ENCODE assay signal across 25 cellular contexts in the genomic region with DNA sequence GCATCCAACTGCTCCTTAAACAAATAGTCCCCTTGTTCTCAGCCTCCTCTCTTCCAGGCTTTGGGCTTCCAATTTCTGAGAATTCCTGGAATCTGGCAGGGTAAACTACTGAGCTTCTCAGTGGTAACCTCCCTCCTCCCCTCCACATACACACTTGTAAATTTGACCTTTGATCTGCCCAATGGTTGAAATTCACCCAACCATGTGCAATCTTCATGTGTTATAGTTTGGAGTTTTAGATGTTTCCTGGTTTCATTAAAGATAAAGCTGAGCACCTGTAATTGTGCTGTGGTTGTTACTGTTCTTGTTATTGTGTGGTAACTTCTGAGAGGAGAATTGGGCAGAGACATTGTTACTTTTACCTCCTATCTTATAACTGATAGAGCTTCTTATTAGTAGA.
"Had no signal": no experiment of that assay in that cellular context is flagged by ENCODE, and none has a peak within 500 bp of the region (broad histone marks: within the 10 kb centered on the region; RNA-seq: fewer than 3 reads in every experiment).

No MANE protein-coding gene starts in this region.

- H3K9me3 Mint-ChIP-seq: nephron; stimulated activated effector memory CD8-positive, alpha-beta T cell treated with anti-CD3 and anti-CD28 coated beads, Interleukin-12 subunit alpha, Interleukin-12 subunit beta, amount 100 ng/mL, for 72 hours had no signal

- H3K36me3 Mint-ChIP-seq: mesothelial cell of epicardium; naive thymus-derived CD4-positive, alpha-beta T cell; stimulated activated effector memory CD8-positive, alpha-beta T cell treated with anti-CD3 and anti-CD28 coated beads, Interleukin-12 subunit alpha, Interleukin-12 subunit beta, amount 100 ng/mL, for 72 hours had no signal

- H3K9me3 ChIP-seq: gastrocnemius medialis, heart left ventricle, left lung, right atrium auricular region, sigmoid colon, stomach, thyroid gland, vagina had no signal

- H3K9ac ChIP-seq: neural progenitor cell, parathyroid adenoma had no signal

- H3K4me3 Mint-ChIP-seq: mesothelial cell of epicardium; naive thymus-derived CD4-positive, alpha-beta T cell; nephron; neural progenitor cell; stimulated activated effector memory CD8-positive, alpha-beta T cell treated with anti-CD3 and anti-CD28 coated beads, Interleukin-12 subunit alpha, Interleukin-12 subunit beta, amount 100 ng/mL, for 72 hours had no signal

- H3K4me1 Mint-ChIP-seq: nephron; stimulated activated effector memory CD8-positive, alpha-beta T cell treated with anti-CD3 and anti-CD28 coated beads, Interleukin-12 subunit alpha, Interleukin-12 subunit beta, amount 100 ng/mL, for 72 hours had no signal

- DNase-seq: cortex of kidney; foreskin fibroblast; gastrocnemius medialis; heart left ventricle; left lung; mesenchymal stem cell; naive thymus-derived CD4-positive, alpha-beta T cell; sigmoid colon; stimulated activated CD4-positive, alpha-beta T cell treated with anti-CD3 and anti-CD28 coated beads, Interleukin-2, amount 100 ng/mL, for 24 hours; stimulated activated CD4-positive, alpha-beta T cell treated with anti-CD3 and anti-CD28 coated beads, Interleukin-4, amount 100 ng/mL, for 24 hours; stimulated activated naive CD4-positive, alpha-beta T cell treated with Interleukin-2 at 50 U/mL for 16 hours; stomach; thyroid gland; trophoblast cell had no signal

- H3K36me3 ChIP-seq: gastrocnemius medialis, heart left ventricle, left lung, neural progenitor cell, right atrium auricular region, sigmoid colon, stomach, thyroid gland, vagina had no signal

- ATAC-seq: esophagus mucosa; gastrocnemius medialis; heart left ventricle; left lung; naive thymus-derived CD4-positive, alpha-beta T cell; stimulated activated effector memory CD8-positive, alpha-beta T cell treated with anti-CD3 and anti-CD28 coated beads, Interleukin-12 subunit alpha, Interleukin-12 subunit beta, amount 100 ng/mL, for 72 hours had no signal

- H3K27ac ChIP-seq: epithelial cell of prostate, gastrocnemius medialis, heart left ventricle, hepatocyte, left lung, neural progenitor cell, parathyroid adenoma, right atrium auricular region, sigmoid colon, stomach, thyroid gland, vagina had no signal

- H3K27ac Mint-ChIP-seq: mesothelial cell of epicardium; naive thymus-derived CD4-positive, alpha-beta T cell; nephron; progenitor cell of endocrine pancreas; stimulated activated effector memory CD8-positive, alpha-beta T cell treated with anti-CD3 and anti-CD28 coated beads, Interleukin-12 subunit alpha, Interleukin-12 subunit beta, amount 100 ng/mL, for 72 hours had no signal

- H3K4me3 ChIP-seq: gastrocnemius medialis, heart left ventricle, hepatocyte, left lung, neural progenitor cell, right atrium auricular region, sigmoid colon, stomach, thyroid gland, vagina had no signal

- H3K27me3 Mint-ChIP-seq: progenitor cell of endocrine pancreas had no signal
